12 cellular contexts compared by ENCODE assay signal in genomic region chr3:193948459-193948858, GRCh38.
"Had no signal": no experiment of that assay in that cellular context is flagged by ENCODE, and none has a peak within 500 bp of the region (broad histone marks: within the 10 kb centered on the region; RNA-seq: fewer than 3 reads in every experiment).

No MANE protein-coding gene starts in this region.

- H2AFZ ChIP-seq: neural progenitor cell had no signal

- H3K4me2 ChIP-seq: neural progenitor cell had no signal

- H3K4me1 ChIP-seq: spleen had no signal

- H3K9me3 ChIP-seq: esophagus squamous epithelium had no signal

- H3K9ac ChIP-seq: neural progenitor cell had no signal

- H3K27me3 ChIP-seq: esophagus squamous epithelium, neural progenitor cell had no signal

- DNase-seq: activated CD4-positive, CD25-positive, alpha-beta regulatory T cell treated with anti-CD3 and anti-CD28 coated beads, Interleukin-2, amount 50 U/mL, for 72 hours; activated naive CD4-positive, alpha-beta T cell treated with Interleukin-2 at 50 U/mL for 16 hours; anterior cingulate cortex; brain microvascular endothelial cell; cortex of kidney; effector CD4-positive, alpha-beta T cell; esophagus squamous epithelium; hippocampal formation; naive B cell; spleen; stimulated activated naive CD8-positive, alpha-beta T cell treated with anti-CD3 and anti-CD28 coated beads, Interleukin-15, amount 100 ng/mL, for 72 hours had no signal

- H3K27ac ChIP-seq: brain microvascular endothelial cell, esophagus squamous epithelium, neural progenitor cell, spleen had no signal

- H3K4me3 ChIP-seq: esophagus squamous epithelium, neural progenitor cell, spleen had no signal

- H3K36me3 ChIP-seq: brain microvascular endothelial cell, esophagus squamous epithelium, spleen had no signal
